Comparison of ENCODE assay signal across 19 cellular contexts in the genomic region with DNA sequence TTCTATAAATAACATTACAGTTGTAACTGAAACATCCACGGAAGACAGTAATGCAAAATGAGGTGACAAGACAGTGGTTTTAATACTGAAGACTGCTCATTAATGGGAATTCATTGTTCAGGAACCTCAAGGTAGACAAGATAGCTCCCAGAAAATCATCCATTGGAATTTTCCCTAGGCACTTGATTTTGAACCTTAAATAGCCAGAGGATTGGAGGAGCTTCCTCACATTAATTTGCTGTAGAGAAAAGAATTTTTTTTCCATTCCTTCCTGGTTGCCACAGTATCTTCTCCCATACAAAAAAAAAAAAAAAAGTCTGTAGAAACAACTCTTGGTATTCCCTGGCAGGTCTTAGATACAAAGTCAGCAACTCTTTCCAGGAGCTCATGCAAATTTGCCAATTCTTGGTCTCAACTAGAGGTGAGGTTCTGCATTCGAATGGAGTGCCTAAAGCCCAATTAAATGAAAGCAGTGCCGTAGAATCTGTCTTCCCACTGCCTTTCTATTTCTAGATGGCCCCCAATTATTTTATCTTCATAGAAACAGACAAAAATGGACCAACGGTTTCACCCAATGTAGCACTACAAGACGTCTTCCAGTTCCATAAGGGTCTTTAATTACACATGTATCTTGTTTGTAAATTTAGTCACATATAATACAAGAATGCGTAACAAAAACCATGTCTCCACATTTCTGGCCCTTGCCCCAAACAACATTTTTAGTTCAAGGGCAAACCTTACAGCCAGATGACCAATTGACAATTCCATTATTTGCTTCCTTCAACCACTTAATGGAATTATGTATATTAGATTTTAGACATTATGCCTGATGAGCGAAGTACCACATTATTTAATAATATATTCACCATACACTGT. TPM values are rescaled to one million over a fixed set of nuclear protein-coding genes. Genes with fewer than 3 reads are reported as not detected.
DNase-seq lines count a peak whose midpoint lies in the region; ATAC-seq and TF ChIP-seq lines count a peak whose summit lies in the region.
"Had no signal": no experiment of that assay in that cellular context is flagged by ENCODE, and none has a peak within 500 bp of the region (broad histone marks: within the 10 kb centered on the region; RNA-seq: fewer than 3 reads in every experiment).

No MANE protein-coding gene starts in this region.

- H4K20me1 ChIP-seq in SK-N-SH (ENCODE audit: insufficient read depth) (peaks cover 75% of the 10 kb centered on the region), smooth muscle cell (ENCODE audit: low read depth) (peaks cover 70% of the 10 kb centered on the region)

- H2AFZ ChIP-seq in SK-N-SH (ENCODE audit: low read depth) (no peak overlapping the region), smooth muscle cell (ENCODE audit: low read depth) (no peak overlapping the region)

- no peak for TF ChIP-seq RAD21 in SK-N-SH (IDR thresholded peaks at IDR 0.05; ENCODE audit: low read length)

- no peak for DNase-seq in activated naive CD4-positive, alpha-beta T cell treated with Interleukin-2 at 50 U/mL for 16 hours
- DNase-seq in SK-N-SH = no peak
- peak; percentile 32 for DNase-seq in fibroblast of gingiva (ENCODE audit: low read depth)
- DNase-seq in smooth muscle cell (lab: John Stamatoyannopoulos, UW; ENCODE audit: unreplicated experiment) = no peak
- no peak for DNase-seq in GM13977 (ENCODE audit: low spot score)
- DNase-seq: activated CD4-positive, alpha-beta memory T cell treated with anti-CD3 and anti-CD28 coated beads, Interleukin-2, amount 10 ng/mL, durations not matched to agents 7 days and 5 days; CD8-positive, alpha-beta memory T cell; glutamatergic neuron; H7; lower lobe of right lung; NCI-H1048; NCI-H2081 treated with DMSO at 0.1 percent for 48 hours; NCI-H526; stimulated activated naive CD8-positive, alpha-beta T cell treated with anti-CD3 and anti-CD28 coated beads, Interleukin-15, amount 100 ng/mL, for 72 hours had no signal

- no peak for TF ChIP-seq EP300 in SK-N-SH (IDR thresholded peaks at IDR 0.05; ENCODE audit: borderline replicate concordance in 1 of 2, low read depth in 1 of 2, low read length in 1 of 2)

- H3K9me3 ChIP-seq in SK-N-SH (no peaks in the 10 kb centered on the region), smooth muscle cell (replicated peaks; ENCODE audit: low read depth) (no peaks in the 10 kb centered on the region)
- H3K9me3 ChIP-seq: lower lobe of right lung had no signal

- H3K4me3 ChIP-seq in SK-N-SH (ENCODE audit: low read depth in 2 of 2, low read length in 1 of 2) (no peak overlapping the region), smooth muscle cell (no peak overlapping the region)
- H3K4me3 ChIP-seq: lower lobe of right lung had no signal

- no peaks in the 10 kb centered on the region for H3K9me2 ChIP-seq in SK-N-SH

- CTCF ChIA-PET in SK-N-SH (lab: Yijun Ruan, JAX) = no interaction called here

- H3K79me2 ChIP-seq in SK-N-SH (ENCODE audit: insufficient read depth) (peaks cover 21% of the 10 kb centered on the region), smooth muscle cell (ENCODE audit: low read depth) (peaks cover 6% of the 10 kb centered on the region)

- no peaks in the 10 kb centered on the region for H3K9me3 Mint-ChIP-seq in activated naive CD4-positive, alpha-beta T cell treated with anti-CD3 and anti-CD28 coated beads, Interleukin-2, amount 50 U/mL, for 24 hours
- H3K9me3 Mint-ChIP-seq: activated CD4-positive, alpha-beta memory T cell treated with anti-CD3 and anti-CD28 coated beads, Interleukin-2, amount 10 ng/mL, durations not matched to agents 7 days and 5 days; activated T-helper 1 cell treated with anti-CD3 and anti-CD28 coated beads, Interleukin-12 subunit alpha, Interleukin-12 subunit beta, Interleukin-2, Interleukin-4 antibody, amounts not matched to agents 30 ng/mL and 10 ng/mL and 1 ng/mL, durations not matched to agents 14 hours and 24 hours and 36 hours; CD8-positive, alpha-beta memory T cell; IgD-negative memory B cell; stimulated activated naive CD8-positive, alpha-beta T cell treated with anti-CD3 and anti-CD28 coated beads, Interleukin-15, amount 100 ng/mL, for 72 hours had no signal

- H3K4me2 ChIP-seq in SK-N-SH (no peak overlapping the region), smooth muscle cell (no peak overlapping the region)

- peak overlapping the region; percentile 41 for H3K27ac Mint-ChIP-seq in activated naive CD4-positive, alpha-beta T cell treated with anti-CD3 and anti-CD28 coated beads, Interleukin-2, amount 50 U/mL, for 24 hours
- H3K27ac Mint-ChIP-seq: activated CD4-positive, alpha-beta memory T cell treated with anti-CD3 and anti-CD28 coated beads, Interleukin-2, amount 10 ng/mL, durations not matched to agents 7 days and 5 days; activated T-helper 1 cell treated with anti-CD3 and anti-CD28 coated beads, Interleukin-12 subunit alpha, Interleukin-12 subunit beta, Interleukin-2, Interleukin-4 antibody, amounts not matched to agents 30 ng/mL and 10 ng/mL and 1 ng/mL, durations not matched to agents 14 hours and 24 hours and 36 hours; stimulated activated naive CD8-positive, alpha-beta T cell treated with anti-CD3 and anti-CD28 coated beads, Interleukin-15, amount 100 ng/mL, for 72 hours had no signal

- H3K9ac ChIP-seq in SK-N-SH (no peak overlapping the region), smooth muscle cell (ENCODE audit: low read depth) (no peak overlapping the region)

- H3K27me3 ChIP-seq in SK-N-SH (ENCODE audit: insufficient read depth) (no peaks in the 10 kb centered on the region), smooth muscle cell (ENCODE audit: low read depth) (no peaks in the 10 kb centered on the region)

- no peak overlapping the region for H3K4me3 Mint-ChIP-seq in activated naive CD4-positive, alpha-beta T cell treated with anti-CD3 and anti-CD28 coated beads, Interleukin-2, amount 50 U/mL, for 24 hours
- H3K4me3 Mint-ChIP-seq: activated CD4-positive, alpha-beta memory T cell treated with anti-CD3 and anti-CD28 coated beads, Interleukin-2, amount 10 ng/mL, durations not matched to agents 7 days and 5 days; activated T-helper 1 cell treated with anti-CD3 and anti-CD28 coated beads, Interleukin-12 subunit alpha, Interleukin-12 subunit beta, Interleukin-2, Interleukin-4 antibody, amounts not matched to agents 30 ng/mL and 10 ng/mL and 1 ng/mL, durations not matched to agents 14 hours and 24 hours and 36 hours; CD8-positive, alpha-beta memory T cell; IgD-negative memory B cell; stimulated activated naive CD8-positive, alpha-beta T cell treated with anti-CD3 and anti-CD28 coated beads, Interleukin-15, amount 100 ng/mL, for 72 hours had no signal

- in situ Hi-C loops in GM13977 (cut with MboI; ENCODE audit: low pct_unique_long_range_greater_than_20kb, low sequenced_read_pairs, unreplicated experiment) = loop anchor here (25.0 kb wide), 1 partner anchor 303 kb away; no protein-coding TSS in a partner anchor

- peaks cover 34% of the 10 kb centered on the region for H3K36me3 Mint-ChIP-seq in activated naive CD4-positive, alpha-beta T cell treated with anti-CD3 and anti-CD28 coated beads, Interleukin-2, amount 50 U/mL, for 24 hours

- ATAC-seq in GM18909 (IDR thresholded peaks at IDR 0.05; ENCODE audit: poor library complexity, unreplicated experiment) (no peak), HG02884 (IDR thresholded peaks at IDR 0.05; ENCODE audit: unreplicated experiment) (no peak)

- no peaks in the 10 kb centered on the region for H3K27me3 Mint-ChIP-seq in activated naive CD4-positive, alpha-beta T cell treated with anti-CD3 and anti-CD28 coated beads, Interleukin-2, amount 50 U/mL, for 24 hours
- H3K27me3 Mint-ChIP-seq: activated CD4-positive, alpha-beta memory T cell treated with anti-CD3 and anti-CD28 coated beads, Interleukin-2, amount 10 ng/mL, durations not matched to agents 7 days and 5 days; CD8-positive, alpha-beta memory T cell; IgD-negative memory B cell; stimulated activated naive CD8-positive, alpha-beta T cell treated with anti-CD3 and anti-CD28 coated beads, Interleukin-15, amount 100 ng/mL, for 72 hours had no signal

- peaks cover 87% of the 10 kb centered on the region for H3F3A ChIP-seq in SK-N-SH (replicated peaks; ENCODE audit: insufficient read depth)
- H3F3A ChIP-seq in smooth muscle cell (ENCODE audit: low read depth) = peaks cover 63% of the 10 kb centered on the region

- peaks cover 0 to 15% of the 10 kb centered on the region in 2 experiments; a peak in 3 of 4 replicates for H3K4me1 ChIP-seq in SK-N-SH (ENCODE audit: control insufficient read depth in 1 of 2, insufficient read depth in 2 of 2, low read depth in 1 of 2, low read length in 1 of 2)
- H3K4me1 ChIP-seq in smooth muscle cell (ENCODE audit: low read depth) = no peaks in the 10 kb centered on the region

- H3K36me3 ChIP-seq in SK-N-SH (replicated peaks in 1 of 2; ENCODE audit: control insufficient read depth in 1 of 2, insufficient read depth in 2 of 2, low read length in 1 of 2) (peaks cover 54 to 58% of the 10 kb centered on the region in 2 experiments), smooth muscle cell (ENCODE audit: low read depth) (peaks cover 50% of the 10 kb centered on the region)

- H3K27ac ChIP-seq in SK-N-SH (ENCODE audit: low read depth in 2 of 2, low read length in 1 of 2) = peak overlapping the region in 1 of 2 experiments; percentile 34; a peak in 3 of 4 replicates
- H3K27ac ChIP-seq in smooth muscle cell (ENCODE audit: low read depth) = peak overlapping the region; percentile 98
- H3K27ac ChIP-seq: lower lobe of right lung had no signal

- POLR2A ChIA-PET in SK-N-SH (lab: Yijun Ruan, JAX) = interaction anchor here (0.6 kb wide), 1 partner anchor 275 kb away, joined by 3 read pairs; no protein-coding TSS in a partner anchor

- WGBS in SK-N-SH (ENCODE audit: low lambda C conversion rate) = 91% methylated on average over 7 of the region's 7 CpGs
- WGBS in smooth muscle cell (ENCODE audit: low lambda C conversion rate) = 89% methylated on average over 7 of the region's 7 CpGs

- peaks cover 58% of the 10 kb centered on the region for H3K4me1 Mint-ChIP-seq in activated naive CD4-positive, alpha-beta T cell treated with anti-CD3 and anti-CD28 coated beads, Interleukin-2, amount 50 U/mL, for 24 hours

- no peak for TF ChIP-seq CTCF in SK-N-SH (IDR thresholded peaks at IDR 0.05)
- no peak for TF ChIP-seq CTCF in smooth muscle cell (IDR thresholded peaks at IDR 0.05; ENCODE audit: borderline replicate concordance, insufficient read depth, poor library complexity, severe bottlenecking)
- no peak for TF ChIP-seq CTCF in GM13977 (IDR thresholded peaks at IDR 0.05; ENCODE audit: extremely low read depth, insufficient read depth, missing control alignments)

RNA-seq across cellular contexts. Expression of gene SLC38A2, which starts 13.5 kb away (rescaled TPM):
- polyA plus RNA-seq in SK-N-SH (2012; rRNA removed) (135 and 191 TPM in 2 replicates), smooth muscle cell (201 and 262 TPM in 2 replicates)
- polyA plus RNA-seq in SK-N-SH (2012; cell fraction: cytosol; rRNA removed) = 133 and 142 TPM in 2 replicates
- polyA plus RNA-seq in SK-N-SH (2012; cell fraction: nucleus; rRNA removed) = 395 and 464 TPM in 2 replicates
- total RNA-seq in smooth muscle cell = 1,081 and 1,127 TPM in 2 replicates
